2 cellular contexts compared by ENCODE assay signal in the genomic region with DNA sequence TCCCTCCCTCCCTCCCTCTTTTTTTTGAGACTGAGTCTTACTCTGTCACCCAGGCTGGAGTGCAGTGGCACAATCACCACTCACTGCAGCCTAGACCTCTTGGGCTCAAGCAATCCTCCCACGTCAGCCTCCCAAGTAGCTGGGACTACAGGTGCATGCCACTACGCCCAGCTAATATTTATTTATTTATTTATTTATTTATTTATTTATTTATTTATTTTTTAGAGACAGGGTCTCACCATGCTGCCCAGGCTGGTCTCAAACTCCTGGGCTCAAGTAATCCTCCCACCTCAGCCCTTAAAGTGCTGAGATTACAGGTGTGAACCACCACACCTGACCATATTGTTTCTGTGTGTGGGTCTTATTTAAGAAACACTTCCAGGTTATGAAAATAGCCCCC. TPM values are rescaled to one million over a fixed set of nuclear protein-coding genes. Genes with fewer than 3 reads are reported as not detected.
"Had no signal": no experiment of that assay in that cellular context is flagged by ENCODE, and none has a peak within 500 bp of the region (broad histone marks: within the 10 kb centered on the region; RNA-seq: fewer than 3 reads in every experiment).

No MANE protein-coding gene starts in this region.

RNA-seq across cellular contexts. Expression of a gene that starts 11.1 kb away (rescaled TPM):
- total RNA-seq: G401, GM12878 had no signal
- polyA plus RNA-seq: GM12878 had no signal

RNA-seq across cellular contexts. Expression of a gene that starts 23.9 kb away (rescaled TPM):
- total RNA-seq: G401 had no signal
